Comparison of ENCODE assay signal across 9 cellular contexts in genomic region chr6:142369266-142369665, GRCh38.
"Had no signal": no experiment of that assay in that cellular context is flagged by ENCODE, and none has a peak within 500 bp of the region (broad histone marks: within the 10 kb centered on the region; RNA-seq: fewer than 3 reads in every experiment).

No MANE protein-coding gene starts in this region.

- H3K9me3 ChIP-seq: HAP-1 had no signal

- DNase-seq: H7, HFFc6, KBM-7 had no signal

- H3K36me3 ChIP-seq: HAP-1 had no signal

- H3K4me2 ChIP-seq: GM23338, KMS-11 had no signal

- H3K36me3 Mint-ChIP-seq: IgD-negative memory B cell had no signal

- H3K9me3 Mint-ChIP-seq: GM23338, HFFc6, IgD-negative memory B cell had no signal

- H3K4me1 ChIP-seq: HAP-1 had no signal

- H3K4me3 ChIP-seq: GM23338, HAP-1 had no signal

- H2AFZ ChIP-seq: GM23338 had no signal

- H3K27ac ChIP-seq: HL-60, KMS-11 had no signal

- H3K27ac Mint-ChIP-seq: GM23338, HFFc6, IgD-negative memory B cell had no signal

- H3K9ac ChIP-seq: KMS-11 had no signal

- ATAC-seq: GM23338, HCT116 had no signal

- H3K4me3 Mint-ChIP-seq: GM23338, HFFc6, IgD-negative memory B cell had no signal

- H3K4me1 Mint-ChIP-seq: IgD-negative memory B cell had no signal
